ENCODE assay signal across 17 cellular contexts in the genomic region with DNA sequence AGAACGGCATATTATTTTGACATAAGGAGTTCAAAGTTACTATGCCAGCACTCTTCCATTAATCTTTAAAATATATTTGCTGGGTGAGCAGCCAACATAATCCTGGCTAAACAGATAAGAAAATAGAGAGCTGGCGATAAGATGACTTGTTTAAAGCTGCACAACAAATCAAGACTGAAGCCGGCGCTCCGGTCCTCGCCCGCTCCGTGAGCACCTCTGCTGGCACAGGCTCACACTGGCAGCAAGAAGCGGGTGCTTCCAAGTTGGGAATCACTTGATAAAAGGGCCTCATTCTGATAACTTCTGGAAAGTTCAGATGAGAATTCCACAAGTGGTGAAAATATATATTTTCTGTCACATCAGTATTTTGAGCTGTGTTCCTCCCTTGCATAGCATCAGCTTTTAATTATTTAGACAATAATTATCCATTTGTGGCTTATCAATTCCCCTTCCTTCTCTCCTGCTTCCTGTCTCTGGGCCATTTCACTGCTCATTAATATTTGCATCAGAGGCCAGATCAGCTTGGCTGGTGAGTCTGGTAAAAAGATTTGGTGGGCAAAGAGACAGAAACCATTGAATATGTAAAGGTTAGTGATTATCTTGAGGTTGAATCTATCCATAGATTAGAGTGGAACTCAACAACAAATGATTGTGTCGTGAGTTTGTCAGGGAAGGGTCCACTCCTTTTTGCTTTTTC.
"Had no signal": no experiment of that assay in that cellular context is flagged by ENCODE, and none has a peak within 500 bp of the region (broad histone marks: within the 10 kb centered on the region; RNA-seq: fewer than 3 reads in every experiment).

No MANE protein-coding gene starts in this region.

- H3K27ac Mint-ChIP-seq: activated naive CD4-positive, alpha-beta T cell treated with anti-CD3 and anti-CD28 coated beads, Interleukin-2, amount 50 U/mL, for 72 hours; memory B cell; naive B cell; stimulated activated naive B cell treated with anti-CD40 and anti-IgM and Interleukin-4, amounts not matched to agents 10 μg/mL and 1 μg/mL and 100 μg/mL, for 72 hours; T-helper 1 cell treated with Interleukin-12 subunit alpha and Interleukin-12 subunit beta and Interleukin-4 antibody, amounts not matched to agents 30 μg/mL and 1 μg/mL, for 36 hours had no signal

- H3K4me3 Mint-ChIP-seq: memory B cell; naive B cell; stimulated activated naive B cell treated with anti-CD40 and anti-IgM and Interleukin-4, amounts not matched to agents 10 μg/mL and 1 μg/mL and 100 μg/mL, for 72 hours; T-helper 1 cell treated with Interleukin-12 subunit alpha and Interleukin-12 subunit beta and Interleukin-4 antibody, amounts not matched to agents 30 μg/mL and 1 μg/mL, for 36 hours had no signal

- H3K27me3 ChIP-seq: ovary, upper lobe of right lung had no signal

- H3K9me3 ChIP-seq: mucosa of descending colon, ovary, upper lobe of right lung had no signal

- H3K27me3 Mint-ChIP-seq: memory B cell; naive B cell; stimulated activated naive B cell treated with anti-CD40 and anti-IgM and Interleukin-4, amounts not matched to agents 10 μg/mL and 1 μg/mL and 100 μg/mL, for 72 hours had no signal

- H3K27ac ChIP-seq: dorsolateral prefrontal cortex, ovary, upper lobe of right lung had no signal

- H3K9me3 Mint-ChIP-seq: activated naive CD4-positive, alpha-beta T cell treated with anti-CD3 and anti-CD28 coated beads, Interleukin-2, amount 50 U/mL, for 72 hours; stimulated activated naive B cell treated with anti-CD40 and anti-IgM and Interleukin-4, amounts not matched to agents 10 μg/mL and 1 μg/mL and 100 μg/mL, for 72 hours; T-helper 1 cell treated with Interleukin-12 subunit alpha and Interleukin-12 subunit beta and Interleukin-4 antibody, amounts not matched to agents 30 μg/mL and 1 μg/mL, for 36 hours had no signal

- H3K4me1 ChIP-seq: upper lobe of right lung had no signal

- DNase-seq: activated CD4-positive, alpha-beta T cell treated with anti-CD3 and anti-CD28 coated beads, Interleukin-2, amount 50 U/mL, for 48 hours; activated gamma-delta T cell; amniotic stem cell; caudate nucleus; dorsolateral prefrontal cortex; head of caudate nucleus; left ventricle myocardium superior; naive B cell; ovary; stimulated activated CD4-positive, alpha-beta T cell treated with anti-CD3 and anti-CD28 coated beads, Interleukin-4, amount 100 ng/mL, for 4 hours; stimulated activated naive B cell treated with anti-CD40 and anti-IgM and Interleukin-4, amounts not matched to agents 10 μg/mL and 1 μg/mL and 100 μg/mL, for 72 hours; upper lobe of right lung had no signal

- H3K36me3 ChIP-seq: ovary, upper lobe of right lung had no signal

- H3K4me1 Mint-ChIP-seq: memory B cell; naive B cell; stimulated activated naive B cell treated with anti-CD40 and anti-IgM and Interleukin-4, amounts not matched to agents 10 μg/mL and 1 μg/mL and 100 μg/mL, for 72 hours had no signal

- H3K4me3 ChIP-seq: dorsolateral prefrontal cortex, mucosa of descending colon, ovary, upper lobe of right lung had no signal

- H3K36me3 Mint-ChIP-seq: activated naive CD4-positive, alpha-beta T cell treated with anti-CD3 and anti-CD28 coated beads, Interleukin-2, amount 50 U/mL, for 72 hours; memory B cell; naive B cell; stimulated activated naive B cell treated with anti-CD40 and anti-IgM and Interleukin-4, amounts not matched to agents 10 μg/mL and 1 μg/mL and 100 μg/mL, for 72 hours had no signal

- ATAC-seq: activated naive CD4-positive, alpha-beta T cell treated with anti-CD3 and anti-CD28 coated beads, Interleukin-2, amount 50 U/mL, for 72 hours; left ventricle myocardium superior; mucosa of descending colon; sciatic nerve; stimulated activated naive B cell treated with anti-CD40 and anti-IgM and Interleukin-4, amounts not matched to agents 10 μg/mL and 1 μg/mL and 100 μg/mL, for 72 hours; upper lobe of right lung had no signal
